Comparison of ENCODE assay signal across 1 cellular context in genomic region chr2:240346015-240346752, GRCh38.
TF ChIP-seq lines count a peak whose summit lies in the region.

No MANE protein-coding gene starts in this region.

TF ChIP-seq in GM23338, 12 proteins besides CTCF, POLR2A, EP300 and RAD21 (continued from another document):
- TF ChIP-seq CREB1 (CRISPR knock-in tag; IDR thresholded peaks at IDR 0.05; ENCODE audit: low read depth) (no peak), JUNB (IDR thresholded peaks at IDR 0.05; ENCODE audit: unreplicated experiment) (no peak), EZH2phosphoT487 (IDR thresholded peaks at IDR 0.05; ENCODE audit: unreplicated experiment) (no peak), ZNF331 (CRISPR knock-in tag; IDR thresholded peaks at IDR 0.05; ENCODE audit: low read depth) (no peak), ETS1 (IDR thresholded peaks at IDR 0.05) (no peak)
- TF ChIP-seq, protein P1, sequence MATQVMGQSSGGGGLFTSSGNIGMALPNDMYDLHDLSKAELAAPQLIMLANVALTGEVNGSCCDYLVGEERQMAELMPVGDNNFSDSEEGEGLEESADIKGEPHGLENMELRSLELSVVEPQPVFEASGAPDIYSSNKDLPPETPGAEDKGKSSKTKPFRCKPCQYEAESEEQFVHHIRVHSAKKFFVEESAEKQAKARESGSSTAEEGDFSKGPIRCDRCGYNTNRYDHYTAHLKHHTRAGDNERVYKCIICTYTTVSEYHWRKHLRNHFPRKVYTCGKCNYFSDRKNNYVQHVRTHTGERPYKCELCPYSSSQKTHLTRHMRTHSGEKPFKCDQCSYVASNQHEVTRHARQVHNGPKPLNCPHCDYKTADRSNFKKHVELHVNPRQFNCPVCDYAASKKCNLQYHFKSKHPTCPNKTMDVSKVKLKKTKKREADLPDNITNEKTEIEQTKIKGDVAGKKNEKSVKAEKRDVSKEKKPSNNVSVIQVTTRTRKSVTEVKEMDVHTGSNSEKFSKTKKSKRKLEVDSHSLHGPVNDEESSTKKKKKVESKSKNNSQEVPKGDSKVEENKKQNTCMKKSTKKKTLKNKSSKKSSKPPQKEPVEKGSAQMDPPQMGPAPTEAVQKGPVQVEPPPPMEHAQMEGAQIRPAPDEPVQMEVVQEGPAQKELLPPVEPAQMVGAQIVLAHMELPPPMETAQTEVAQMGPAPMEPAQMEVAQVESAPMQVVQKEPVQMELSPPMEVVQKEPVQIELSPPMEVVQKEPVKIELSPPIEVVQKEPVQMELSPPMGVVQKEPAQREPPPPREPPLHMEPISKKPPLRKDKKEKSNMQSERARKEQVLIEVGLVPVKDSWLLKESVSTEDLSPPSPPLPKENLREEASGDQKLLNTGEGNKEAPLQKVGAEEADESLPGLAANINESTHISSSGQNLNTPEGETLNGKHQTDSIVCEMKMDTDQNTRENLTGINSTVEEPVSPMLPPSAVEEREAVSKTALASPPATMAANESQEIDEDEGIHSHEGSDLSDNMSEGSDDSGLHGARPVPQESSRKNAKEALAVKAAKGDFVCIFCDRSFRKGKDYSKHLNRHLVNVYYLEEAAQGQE (IDR thresholded peaks at IDR 0.05; ENCODE audit: unreplicated experiment), result no peak
